14 cellular contexts compared by ENCODE assay signal in the genomic region with DNA sequence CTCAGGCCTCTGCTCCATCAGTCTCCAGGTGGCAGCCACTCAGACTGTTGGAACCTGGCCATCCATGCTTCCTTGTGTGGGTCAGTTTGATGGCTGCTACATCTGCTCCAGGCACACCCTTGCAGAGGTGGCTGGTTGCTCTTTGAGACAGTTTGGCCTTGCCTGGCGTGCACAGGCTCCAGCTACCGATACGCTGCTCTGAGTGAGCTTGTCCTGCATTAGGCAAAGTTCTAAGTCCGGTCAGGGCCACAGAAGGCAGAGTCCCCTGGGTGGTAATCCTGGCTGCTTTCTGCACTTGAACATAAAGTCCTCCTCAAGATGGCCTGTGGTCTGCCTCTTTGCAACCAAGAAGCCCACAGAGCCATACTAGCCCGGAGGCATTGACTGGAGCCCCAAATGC. TPM values are rescaled to one million over a fixed set of nuclear protein-coding genes. Genes with fewer than 3 reads are reported as not detected.
DNase-seq lines count a peak whose midpoint lies in the region; ATAC-seq and TF ChIP-seq lines count a peak whose summit lies in the region.
"Not testable (repeated sequence)": the region's sequence is repeated elsewhere in the genome, so short reads cannot be mapped to it uniquely, and the experiment has no call there.
"Had no signal": no experiment of that assay in that cellular context is flagged by ENCODE, and none has a peak within 500 bp of the region (broad histone marks: within the 10 kb centered on the region; RNA-seq: fewer than 3 reads in every experiment).

No MANE protein-coding gene starts in this region.

- not testable (repeated sequence) for H3K4me3 ChIP-seq in left ventricle myocardium inferior, hepatocyte, spleen

- ATAC-seq in Right ventricle myocardium inferior: not testable (repeated sequence)

- not testable (repeated sequence) for H3K79me2 ChIP-seq in hepatocyte

- H4K20me1 ChIP-seq in hepatocyte (ENCODE audit: insufficient read depth, poor library complexity, severe bottlenecking): not testable (repeated sequence)

- H3K4me1 ChIP-seq in left ventricle myocardium inferior; hepatocyte (ENCODE audit: insufficient read depth); spleen: not testable (repeated sequence)

- not testable (repeated sequence) for H3K27ac ChIP-seq in left ventricle myocardium inferior (replicated peaks); hepatocyte; spleen

- WGBS in hepatocyte (ENCODE audit: low lambda C conversion rate, missing lambda C conversion rate): 69% methylated on average over 4 of the region's 5 CpGs
- WGBS in spleen, 5 donors: 95 to 100% methylated on average over 4 of the region's 5 CpGs; no CpG with 5 or more reads in 3 of the 5 donors

- not testable (repeated sequence) for H3K9me2 ChIP-seq in hepatocyte (replicated peaks; ENCODE audit: insufficient read depth)

- H3K9me3 ChIP-seq in left ventricle myocardium inferior (replicated peaks); hepatocyte (ENCODE audit: low read depth); spleen: not testable (repeated sequence)

- TF ChIP-seq CTCF in left ventricle myocardium inferior (IDR thresholded peaks at IDR 0.05; ENCODE audit: borderline replicate concordance); hepatocyte (IDR thresholded peaks at IDR 0.05; ENCODE audit: poor library complexity); spleen (IDR thresholded peaks at IDR 0.05 in 8 of 11, conservative IDR thresholded peaks at IDR 0.05 in 3 of 11): not testable (repeated sequence)

- H3K27me3 ChIP-seq in left ventricle myocardium inferior (ENCODE audit: low read depth); hepatocyte; spleen (replicated peaks in 1 of 7): not testable (repeated sequence)

- H3K4me2 ChIP-seq in hepatocyte: not testable (repeated sequence)

- DNase-seq in dedifferentiated amniotic fluid mesenchymal stem cell (ENCODE audit: extremely low spot score) (peak; percentile 13), Right ventricle myocardium inferior (ENCODE audit: missing footprints) (peak; percentile 68), left ventricle myocardium inferior (peak; percentile 12), hepatocyte (ENCODE audit: low spot score) (peak; percentile 1), spleen (peak; percentile 63)

- H3K36me3 ChIP-seq in left ventricle myocardium inferior; hepatocyte (replicated peaks; ENCODE audit: insufficient read depth, low read depth); spleen: not testable (repeated sequence)

- H2AFZ ChIP-seq in hepatocyte: not testable (repeated sequence)

- intact Hi-C loops in Right ventricle myocardium inferior (cut with DNase I); left ventricle myocardium inferior (cut with micrococcal nuclease); spleen (cut with DNase I; ENCODE audit: low total_unique reads): not testable (repeated sequence)

- TF ChIP-seq POLR2A in spleen (IDR thresholded peaks at IDR 0.05): not testable (repeated sequence)

RNA-seq across cellular contexts. Expression of gene POTEB3, which starts 41.8 kb away (rescaled TPM):
- total RNA-seq in Right ventricle myocardium inferior (not detected), left ventricle myocardium inferior (not detected), hepatocyte (not detected in 2 replicates), spleen (not detected)
- polyA plus RNA-seq in hepatocyte (not detected in 2 replicates), spleen (not detected)
- total RNA-seq: A673; CD4-positive, alpha-beta memory T cell; CD4-positive, CD25-positive, alpha-beta regulatory T cell; CD8-positive, alpha-beta memory T cell; Daoy; G401; GM12878 had no signal
- polyA plus RNA-seq: AG04450; CD14-positive monocyte; CD4-positive, alpha-beta memory T cell; CD4-positive, CD25-positive, alpha-beta regulatory T cell; CD8-positive, alpha-beta memory T cell; GM12878 had no signal

Comparison
In these comparisons a context has a peak if more than half of its experiments do, and no peak if none do; other contexts are left out.
1. DNase-seq: peak in every context shown above with its lines; median percentile 68 in Right ventricle myocardium inferior; 63 in spleen; 13 in dedifferentiated amniotic fluid mesenchymal stem cell; 12 in left ventricle myocardium inferior; 1 in hepatocyte.